Comparison of ENCODE assay signal across 1 cellular context in genomic region chr5:138346889-138347288, GRCh38.
TF ChIP-seq lines count a peak whose summit lies in the region.

No MANE protein-coding gene starts in this region.

TF ChIP-seq in GM12878, 131 proteins besides CTCF, POLR2A, EP300 and RAD21:
- no peak for TF ChIP-seq JUNB (IDR thresholded peaks at IDR 0.05)
- no peak for TF ChIP-seq IKZF1 (conservative IDR thresholded peaks at IDR 0.05)
- no peak for TF ChIP-seq ZBED1 (IDR thresholded peaks at IDR 0.05; ENCODE audit: borderline replicate concordance)
- no peak for TF ChIP-seq NR2F1 (conservative IDR thresholded peaks at IDR 0.05)
- no peak for TF ChIP-seq ZNF24 (IDR thresholded peaks at IDR 0.05)
- no peak for TF ChIP-seq SPI1 (IDR thresholded peaks at IDR 0.05; ENCODE audit: borderline replicate concordance, insufficient read depth, low read depth, low read length)
- TF ChIP-seq MLLT1 (IDR thresholded peaks at IDR 0.05): no peak
- TF ChIP-seq HDGF (IDR thresholded peaks at IDR 0.05): no peak
- TF ChIP-seq SMAD5 (IDR thresholded peaks at IDR 0.05; ENCODE audit: low read depth): no peak
- no peak for TF ChIP-seq NBN (IDR thresholded peaks at IDR 0.05)
- TF ChIP-seq ETV6 (conservative IDR thresholded peaks at IDR 0.05 in 1 of 2, IDR thresholded peaks at IDR 0.05 in 1 of 2; ENCODE audit: borderline replicate concordance in 1 of 2, low read depth in 1 of 2): no peak
- no peak for TF ChIP-seq KDM1A (IDR thresholded peaks at IDR 0.05; ENCODE audit: borderline replicate concordance)
- TF ChIP-seq PKNOX1 (IDR thresholded peaks at IDR 0.05): no peak
- TF ChIP-seq ELK1 (IDR thresholded peaks at IDR 0.05; ENCODE audit: low read depth, low read length): no peak
